ENCODE assay signal across 15 cellular contexts in genomic region chr9:36152741-36153438, GRCh38. TPM values are rescaled to one million over a fixed set of nuclear protein-coding genes. Genes with fewer than 3 reads are reported as not detected.
DNase-seq lines count a peak whose midpoint lies in the region; ATAC-seq, FAIRE-seq and TF ChIP-seq lines count a peak whose summit lies in the region.
"Had no signal": no experiment of that assay in that cellular context is flagged by ENCODE, and none has a peak within 500 bp of the region (broad histone marks: within the 10 kb centered on the region; RNA-seq: fewer than 3 reads in every experiment).

No MANE protein-coding gene starts in this region.

- H3K27ac ChIP-seq in HepG2 (ENCODE audit: extremely low read length, insufficient read depth, low read length) = no peak overlapping the region
- H3K27ac ChIP-seq in right lobe of liver = no peak overlapping the region
- peak overlapping the region; percentile 88 for H3K27ac ChIP-seq in naive thymus-derived CD4-positive, alpha-beta T cell (ENCODE audit: low read depth, low read length)
- H3K27ac ChIP-seq: C4-2B had no signal

- H3K36me3 ChIP-seq in HepG2 (replicated peaks in 1 of 2; ENCODE audit: control insufficient read depth in 1 of 2, insufficient read depth in 2 of 2, low read length in 2 of 2) = no peaks in the 10 kb centered on the region
- H3K36me3 ChIP-seq in right lobe of liver = no peaks in the 10 kb centered on the region
- peaks cover 0 to 9% (median 0%) of the 10 kb centered on the region in 3 experiments for H3K36me3 ChIP-seq in naive thymus-derived CD4-positive, alpha-beta T cell (ENCODE audit: control insufficient read depth in 2 of 3, insufficient read depth in 3 of 3, low read length in 3 of 3)

- intact Hi-C loops in HepG2 (cut with micrococcal nuclease; ENCODE audit: unreplicated experiment) (no loop called here), right lobe of liver (cut with DNase I) (no loop called here)
- intact Hi-C loops in naive thymus-derived CD4-positive, alpha-beta T cell (cut with micrococcal nuclease) = loop anchor here (1.0 kb wide), 6 partner anchors 8 to 50 kb away; partner anchors contain the start of genes CLTA (in 1 of the 2) and GLIPR2 (in 1 of the 2)

- ATAC-seq in HepG2 (no peak), right lobe of liver (no peak), GM18858 (IDR thresholded peaks at IDR 0.05; ENCODE audit: unreplicated experiment) (no peak)
- ATAC-seq in naive thymus-derived CD4-positive, alpha-beta T cell = no peak
- ATAC-seq: sciatic nerve had no signal

- no peak for TF ChIP-seq POLR2A in HepG2 (IDR thresholded peaks at IDR 0.05; ENCODE audit: insufficient read depth in 1 of 2, low read depth in 2 of 2, low read length in 2 of 2)
- no peak for TF ChIP-seq POLR2A in right lobe of liver (IDR thresholded peaks at IDR 0.05)

- FAIRE-seq in HepG2 (lab: Jason Lieb, UNC) = no peak
- FAIRE-seq: TTC549 had no signal

- H3K4me3 ChIP-seq in HepG2 (replicated peaks in 1 of 3; ENCODE audit: insufficient read depth in 1 of 3, low read depth in 2 of 3, low read length in 3 of 3) (no peak overlapping the region), right lobe of liver (no peak overlapping the region)
- no peak overlapping the region for H3K4me3 ChIP-seq in naive thymus-derived CD4-positive, alpha-beta T cell (ENCODE audit: low read length)

- DNase-seq in HepG2 (ENCODE audit: low spot score) (no peak), right lobe of liver (no peak), NCI-H2107 treated with DMSO at 0.1 percent for 48 hours (lab: John Stamatoyannopoulos, UW; ENCODE audit: unreplicated experiment) (no peak), NCI-H2081 (lab: John Stamatoyannopoulos, UW) (no peak)
- no peak for DNase-seq in naive thymus-derived CD4-positive, alpha-beta T cell
- DNase-seq in stimulated activated CD4-positive, alpha-beta T cell treated with anti-CD3 and anti-CD28 coated beads, Interleukin-1b, Interleukin-23, amount 100 ng/mL, for 48 hours = no peak
- DNase-seq: activated T-cell treated with anti-CD3 and anti-CD28 coated beads, Interleukin-2, amount 50 U/mL, for 1 hour; NCI-H1048; NCI-H510A had no signal

- TF ChIP-seq CTCF in HepG2 (CRISPR knock-in tag; IDR thresholded peaks at IDR 0.05) (no peak), right lobe of liver (IDR thresholded peaks at IDR 0.05) (no peak)

- H3K27ac Mint-ChIP-seq in activated naive CD8-positive, alpha-beta T cell = peak overlapping the region; percentile 97
- H3K27ac Mint-ChIP-seq in naive thymus-derived CD4-positive, alpha-beta T cell = peak overlapping the region; percentile 67 to 99 (median 87)

- H3K4me3 Mint-ChIP-seq in activated naive CD8-positive, alpha-beta T cell = peak overlapping the region; percentile 23
- peak overlapping the region in 8 of 10 donors; percentile 27 to 62 (median 46) for H3K4me3 Mint-ChIP-seq in naive thymus-derived CD4-positive, alpha-beta T cell
- H3K4me3 Mint-ChIP-seq: brain had no signal

- H3K4me1 Mint-ChIP-seq in activated naive CD8-positive, alpha-beta T cell (ENCODE audit: low read depth) = peaks cover 63% of the 10 kb centered on the region
- H3K4me1 Mint-ChIP-seq in naive thymus-derived CD4-positive, alpha-beta T cell = peaks cover 35 to 56% (median 49%) of the 10 kb centered on the region in 7 donors

- H3K4me2 ChIP-seq in HepG2 (ENCODE audit: low read depth, low read length) = no peak overlapping the region

- H3K9me3 Mint-ChIP-seq in activated naive CD8-positive, alpha-beta T cell (ENCODE audit: low read depth) = no peaks in the 10 kb centered on the region
- no peaks in the 10 kb centered on the region for H3K9me3 Mint-ChIP-seq in naive thymus-derived CD4-positive, alpha-beta T cell

- no peaks in the 10 kb centered on the region for H4K20me1 ChIP-seq in HepG2 (ENCODE audit: insufficient read depth, low read length)

- no peaks in the 10 kb centered on the region for H3K27me3 Mint-ChIP-seq in activated naive CD8-positive, alpha-beta T cell
- no peaks in the 10 kb centered on the region for H3K27me3 Mint-ChIP-seq in naive thymus-derived CD4-positive, alpha-beta T cell
- H3K27me3 Mint-ChIP-seq: brain had no signal

- in situ Hi-C loops in HepG2 (cut with HindIII; ENCODE audit: extremely low pct_ligation_motif_present, low pct_unique_long_range_greater_than_20kb) = no loop called here

- no peaks in the 10 kb centered on the region for H3K79me2 ChIP-seq in HepG2 (ENCODE audit: insufficient read depth, low read length)

- BruUV-seq in HepG2 (replicated peaks; lab: Mats Ljungman, UMichigan) = no TSS peak

- H3K27me3 ChIP-seq in HepG2 (ENCODE audit: control insufficient read depth in 1 of 2, insufficient read depth in 2 of 2, low read length in 2 of 2) (peaks cover 1 to 5% of the 10 kb centered on the region in 2 experiments; a peak in 2 of 5 replicates), right lobe of liver (no peaks in the 10 kb centered on the region)
- H3K27me3 ChIP-seq in naive thymus-derived CD4-positive, alpha-beta T cell (ENCODE audit: control insufficient read depth in 2 of 2, insufficient read depth in 2 of 2, low read length in 2 of 2) = no peaks in the 10 kb centered on the region

- CTCF ChIA-PET in HepG2 (lab: Yijun Ruan, JAX; ENCODE audit: low intra/inter-chr PET ratio, low total read pairs) = no interaction called here
- CTCF ChIA-PET in naive thymus-derived CD4-positive, alpha-beta T cell (lab: Charles Lee) = interaction anchor here (0.9 to 1.8 kb wide), 2 partner anchors 14 to 16 kb away, joined by 3 to 7 read pairs; partner anchors contain the start of gene GLIPR2

- TF ChIP-seq RAD21 in HepG2 (CRISPR knock-in tag; IDR thresholded peaks at IDR 0.05) = no peak

- no peak for TF ChIP-seq EP300 in HepG2 (IDR thresholded peaks at IDR 0.05; ENCODE audit: low read depth in 2 of 2, low read length in 2 of 2)
- TF ChIP-seq EP300 in HepG2 (CRISPR knock-in tag; IDR thresholded peaks at IDR 0.05; ENCODE audit: borderline replicate concordance) = no peak

- 32% methylated on average over 10 of the region's 10 CpGs for WGBS in HepG2 (ENCODE audit: low lambda C conversion rate)
- 79% methylated on average over 10 of the region's 10 CpGs for WGBS in right lobe of liver (ENCODE audit: insufficient coverage, low coverage, low lambda C conversion rate, missing lambda C conversion rate)

- H3K9ac ChIP-seq in HepG2 (ENCODE audit: insufficient read depth, low read depth, low read length) = no peak overlapping the region

- H3K9me3 ChIP-seq in HepG2 (ENCODE audit: low read length) = no peaks in the 10 kb centered on the region
- no peaks in the 10 kb centered on the region for H3K9me3 ChIP-seq in right lobe of liver
- H3K9me3 ChIP-seq in naive thymus-derived CD4-positive, alpha-beta T cell (ENCODE audit: control insufficient read depth in 2 of 3, low read length in 3 of 3) = no peaks in the 10 kb centered on the region

- H3K36me3 Mint-ChIP-seq in activated naive CD8-positive, alpha-beta T cell = peaks cover 8% of the 10 kb centered on the region
- peaks cover 0 to 43% (median 14%) of the 10 kb centered on the region in 5 donors for H3K36me3 Mint-ChIP-seq in naive thymus-derived CD4-positive, alpha-beta T cell

- POLR2A ChIA-PET in HepG2 (lab: Yijun Ruan, JAX) = no interaction called here
- POLR2A ChIA-PET in naive thymus-derived CD4-positive, alpha-beta T cell (lab: Charles Lee) = interaction anchor here (0.6 to 2.6 kb wide), 9 partner anchors 9 to 287 kb away, joined by 3 to 14 read pairs (median 5); partner anchors contain the start of gene GLIPR2

- H2AFZ ChIP-seq in HepG2 (ENCODE audit: low read length) = no peak overlapping the region

- peaks cover 31% of the 10 kb centered on the region for H3K4me1 ChIP-seq in HepG2 (ENCODE audit: insufficient read depth, low read length)
- H3K4me1 ChIP-seq in right lobe of liver = no peaks in the 10 kb centered on the region
- peaks cover 55 to 59% of the 10 kb centered on the region in 2 donors for H3K4me1 ChIP-seq in naive thymus-derived CD4-positive, alpha-beta T cell (ENCODE audit: control insufficient read depth in 2 of 2, insufficient read depth in 2 of 2, low read length in 2 of 2)

RNA-seq across cellular contexts. Expression of gene CCIN, which starts 16.3 kb away (rescaled TPM):
- not detected in 2 replicates for total RNA-seq in HepG2 (2016; rRNA removed; fragmentation: Illumina TruSeq; extraction: Trizol)
- not detected in 2 replicates for total RNA-seq in HepG2 (2016; cell fraction: cytosol; rRNA removed; fragmentation: Illumina TruSeq; extraction: Trizol; ENCODE audit: low read depth)
- not detected in 2 replicates for total RNA-seq in HepG2 (2016; cell fraction: insoluble cytoplasmic fraction; rRNA removed; fragmentation: Illumina TruSeq; extraction: Trizol)
- not detected in 2 replicates for total RNA-seq in HepG2 (2016; cell fraction: membrane; rRNA removed; fragmentation: Illumina TruSeq; extraction: Trizol)
- not detected in 2 replicates for total RNA-seq in HepG2 (2016; cell fraction: nucleus; rRNA removed; fragmentation: Illumina TruSeq; extraction: Trizol)
- polyA plus RNA-seq in HepG2 (2011; rRNA removed) = not detected in 2 replicates
- polyA plus RNA-seq in HepG2 (2011; cell fraction: cytosol; rRNA removed) = 0.04 TPM in 1 of 2 replicates, not detected in the other
- polyA plus RNA-seq in HepG2 (2011; cell fraction: nucleus; rRNA removed) = 0.07 TPM in 1 of 2 replicates, not detected in the other
- not detected in 2 replicates for polyA plus RNA-seq in HepG2 (2012)
- not detected in 2 replicates for polyA plus RNA-seq in HepG2 (2016; cell fraction: cytosol; fragmentation: Illumina TruSeq; extraction: Trizol; ENCODE audit: low read depth)
- polyA plus RNA-seq in HepG2 (2016; cell fraction: insoluble cytoplasmic fraction; fragmentation: Illumina TruSeq; extraction: Trizol; ENCODE audit: low read depth) = not detected in 2 replicates
- polyA plus RNA-seq in HepG2 (2016; cell fraction: membrane; fragmentation: Illumina TruSeq; extraction: Trizol; ENCODE audit: low read depth) = not detected in 2 replicates
- not detected in 2 replicates for polyA plus RNA-seq in HepG2 (2016; cell fraction: nucleus; fragmentation: Illumina TruSeq; extraction: Trizol; ENCODE audit: insufficient read depth, low read depth)
- polyA minus RNA-seq in HepG2 (2011; rRNA and poly(A)+ RNA removed; ENCODE audit: low replicate concordance) = not detected in 2 replicates
- polyA minus RNA-seq in HepG2 (2011; cell fraction: cytosol; rRNA and poly(A)+ RNA removed) = not detected in 2 replicates
- polyA minus RNA-seq in HepG2 (2011; cell fraction: nucleus; rRNA and poly(A)+ RNA removed) = not detected in 2 replicates
- not detected for total RNA-seq in right lobe of liver
- 1 to 10 TPM in 1 of 5 experiments, under 1 TPM in 2, not detected in 2; 0.15 to 3.6 (median 0.56) TPM for total RNA-seq in naive thymus-derived CD4-positive, alpha-beta T cell
- polyA plus RNA-seq in naive thymus-derived CD4-positive, alpha-beta T cell = under 1 TPM in 1 of 2 donors, not detected in 1; 0.41 TPM
- total RNA-seq: sciatic nerve had no signal

RNA-seq across cellular contexts. Expression of gene GLIPR2, which starts 16.4 kb away (rescaled TPM):
- total RNA-seq in HepG2 (2016; rRNA removed; fragmentation: Illumina TruSeq; extraction: Trizol) (0.27 and 0.42 TPM in 2 replicates), right lobe of liver (1 to 10 TPM; 1.2 to 3.9 (median 2.5) TPM)
- total RNA-seq in HepG2 (2016; cell fraction: cytosol; rRNA removed; fragmentation: Illumina TruSeq; extraction: Trizol; ENCODE audit: low read depth) = not detected in 2 replicates
- total RNA-seq in HepG2 (2016; cell fraction: insoluble cytoplasmic fraction; rRNA removed; fragmentation: Illumina TruSeq; extraction: Trizol) = 0.50 and 0.52 TPM in 2 replicates
- 0.21 and 0.40 TPM in 2 replicates for total RNA-seq in HepG2 (2016; cell fraction: membrane; rRNA removed; fragmentation: Illumina TruSeq; extraction: Trizol)
- 0.19 TPM in 1 of 2 replicates, not detected in the other for total RNA-seq in HepG2 (2016; cell fraction: nucleus; rRNA removed; fragmentation: Illumina TruSeq; extraction: Trizol)
- 0.08 and 0.29 TPM in 2 replicates for polyA plus RNA-seq in HepG2 (2011; rRNA removed)
- polyA plus RNA-seq in HepG2 (2011; cell fraction: cytosol; rRNA removed) = 0.07 and 0.22 TPM in 2 replicates
- polyA plus RNA-seq in HepG2 (2011; cell fraction: nucleus; rRNA removed) = 0.07 TPM in 1 of 2 replicates, not detected in the other
- 0.21 TPM in 1 of 2 replicates, not detected in the other for polyA plus RNA-seq in HepG2 (2012)
- 0.07 and 0.14 TPM in 2 replicates for polyA plus RNA-seq in HepG2 (2016; cell fraction: cytosol; fragmentation: Illumina TruSeq; extraction: Trizol; ENCODE audit: low read depth)
- polyA plus RNA-seq in HepG2 (2016; cell fraction: insoluble cytoplasmic fraction; fragmentation: Illumina TruSeq; extraction: Trizol; ENCODE audit: low read depth) = 0.35 and 0.75 TPM in 2 replicates
- 0.18 and 0.30 TPM in 2 replicates for polyA plus RNA-seq in HepG2 (2016; cell fraction: membrane; fragmentation: Illumina TruSeq; extraction: Trizol; ENCODE audit: low read depth)
- 0.25 and 0.44 TPM in 2 replicates for polyA plus RNA-seq in HepG2 (2016; cell fraction: nucleus; fragmentation: Illumina TruSeq; extraction: Trizol; ENCODE audit: insufficient read depth, low read depth)
- polyA minus RNA-seq in HepG2 (2011; rRNA and poly(A)+ RNA removed; ENCODE audit: low replicate concordance) = 0.23 TPM in 1 of 2 replicates, not detected in the other
- not detected in 2 replicates for polyA minus RNA-seq in HepG2 (2011; cell fraction: cytosol; rRNA and poly(A)+ RNA removed)
- not detected in 2 replicates for polyA minus RNA-seq in HepG2 (2011; cell fraction: nucleus; rRNA and poly(A)+ RNA removed)
- total RNA-seq in naive thymus-derived CD4-positive, alpha-beta T cell = 10 to 100 TPM in 3 of 5 experiments, 1 to 10 TPM in 2; 7.7 to 74.7 (median 18.6) TPM
- 10 to 100 TPM; 38.8 to 68.6 TPM for polyA plus RNA-seq in naive thymus-derived CD4-positive, alpha-beta T cell

RNA-seq across cellular contexts. Expression of gene CLTA, which starts 37.8 kb away (rescaled TPM):
- total RNA-seq in HepG2 (2016; rRNA removed; fragmentation: Illumina TruSeq; extraction: Trizol) (222 and 227 TPM in 2 replicates), right lobe of liver (100 to 1,000 TPM in 2 of 6 experiments, 10 to 100 TPM in 4; 52.3 to 154 (median 72.7) TPM)
- total RNA-seq in HepG2 (2016; cell fraction: cytosol; rRNA removed; fragmentation: Illumina TruSeq; extraction: Trizol; ENCODE audit: low read depth) = 77.4 and 77.5 TPM in 2 replicates
- 223 and 230 TPM in 2 replicates for total RNA-seq in HepG2 (2016; cell fraction: insoluble cytoplasmic fraction; rRNA removed; fragmentation: Illumina TruSeq; extraction: Trizol)
- total RNA-seq in HepG2 (2016; cell fraction: membrane; rRNA removed; fragmentation: Illumina TruSeq; extraction: Trizol) = 134 and 142 TPM in 2 replicates
- total RNA-seq in HepG2 (2016; cell fraction: nucleus; rRNA removed; fragmentation: Illumina TruSeq; extraction: Trizol) = 66.4 and 74.6 TPM in 2 replicates
- 110 and 143 TPM in 2 replicates for polyA plus RNA-seq in HepG2 (2011; rRNA removed)
- polyA plus RNA-seq in HepG2 (2011; cell fraction: cytosol; rRNA removed) = 131 and 141 TPM in 2 replicates
- 33.5 and 40.0 TPM in 2 replicates for polyA plus RNA-seq in HepG2 (2011; cell fraction: nucleus; rRNA removed)
- polyA plus RNA-seq in HepG2 (2012) = 138 and 142 TPM in 2 replicates
- 80.6 and 83.8 TPM in 2 replicates for polyA plus RNA-seq in HepG2 (2016; cell fraction: cytosol; fragmentation: Illumina TruSeq; extraction: Trizol; ENCODE audit: low read depth)
- polyA plus RNA-seq in HepG2 (2016; cell fraction: insoluble cytoplasmic fraction; fragmentation: Illumina TruSeq; extraction: Trizol; ENCODE audit: low read depth) = 243 and 252 TPM in 2 replicates
- polyA plus RNA-seq in HepG2 (2016; cell fraction: membrane; fragmentation: Illumina TruSeq; extraction: Trizol; ENCODE audit: low read depth) = 122 and 129 TPM in 2 replicates
- polyA plus RNA-seq in HepG2 (2016; cell fraction: nucleus; fragmentation: Illumina TruSeq; extraction: Trizol; ENCODE audit: insufficient read depth, low read depth) = 116 and 119 TPM in 2 replicates
- 57.2 and 96.3 TPM in 2 replicates for polyA minus RNA-seq in HepG2 (2011; rRNA and poly(A)+ RNA removed; ENCODE audit: low replicate concordance)
- polyA minus RNA-seq in HepG2 (2011; cell fraction: cytosol; rRNA and poly(A)+ RNA removed) = 62.5 and 79.0 TPM in 2 replicates
- polyA minus RNA-seq in HepG2 (2011; cell fraction: nucleus; rRNA and poly(A)+ RNA removed) = 17.6 and 26.5 TPM in 2 replicates
- 100 to 1,000 TPM in 1 of 5 experiments, 10 to 100 TPM in 4; 32.2 to 140 (median 69.5) TPM for total RNA-seq in naive thymus-derived CD4-positive, alpha-beta T cell
- polyA plus RNA-seq in naive thymus-derived CD4-positive, alpha-beta T cell = 100 to 1,000 TPM in 1 of 2 donors, 10 to 100 TPM in 1; 72.0 to 114 TPM

Comparison
In these comparisons a context has a peak if more than half of its experiments do, and no peak if none do; other contexts are left out.
1. intact Hi-C loops: an anchor here in naive thymus-derived CD4-positive, alpha-beta T cell (1.0 kb wide); none called in HepG2 and right lobe of liver.